ENCODE assay signal across 8 cellular contexts in genomic region chr10:89352039-89352597, GRCh38. TPM values are rescaled to one million over a fixed set of nuclear protein-coding genes. Genes with fewer than 3 reads are reported as not detected.
DNase-seq lines count a peak whose midpoint lies in the region; ATAC-seq, FAIRE-seq and TF ChIP-seq lines count a peak whose summit lies in the region.

No MANE protein-coding gene starts in this region.

- peak overlapping the region; percentile 79 for H3K4me2 ChIP-seq in A549

- H3K27me3 ChIP-seq in adrenal gland: no peaks in the 10 kb centered on the region
- no peaks in the 10 kb centered on the region for H3K27me3 ChIP-seq in testis

- H3K27ac ChIP-seq in A549 (peak overlapping the region; percentile 75 to 83), adrenal gland (peak overlapping the region; percentile 22 to 81 (median 56)), testis (peak overlapping the region; percentile 14 to 83)

- TF ChIP-seq CTCF in A549 (IDR thresholded peaks at IDR 0.05) (no peak), HFFc6 (IDR thresholded peaks at IDR 0.05) (no peak), adrenal gland (IDR thresholded peaks at IDR 0.05) (no peak), testis (IDR thresholded peaks at IDR 0.05) (no peak)

- H3K4me3 Mint-ChIP-seq in HFFc6: peak overlapping the region; percentile 85
- no peak overlapping the region for H3K4me3 Mint-ChIP-seq in activated naive CD8-positive, alpha-beta T cell treated with anti-CD3 and anti-CD28 coated beads for 36 hours

- CTCF ChIA-PET in A549 (lab: Yijun Ruan, JAX): interaction anchor here (0.6 to 2.4 kb wide), 5 partner anchors 16 to 82 kb away, joined by 3 to 9 read pairs (median 3); no protein-coding TSS in a partner anchor

- H3K9me3 Mint-ChIP-seq in HFFc6: no peaks in the 10 kb centered on the region; the same call in 1 of the 2 replicates
- peaks cover 5% of the 10 kb centered on the region for H3K9me3 Mint-ChIP-seq in activated naive CD8-positive, alpha-beta T cell treated with anti-CD3 and anti-CD28 coated beads for 36 hours

- no peaks in the 10 kb centered on the region for H3K36me3 ChIP-seq in adrenal gland (replicated peaks in 1 of 2)
- no peaks in the 10 kb centered on the region for H3K36me3 ChIP-seq in testis (ENCODE audit: low read depth, missing control alignments)

- 1% methylated on average over 6 of the region's 6 CpGs for WGBS in A549 (ENCODE audit: missing lambda C conversion rate)
- WGBS in adrenal gland, 4 donors: 35 to 48% (median 42%) methylated on average over 6 of the region's 6 CpGs
- 56 to 60% methylated on average over 6 of the region's 6 CpGs for WGBS in testis, 2 donors

- peaks cover 81% of the 10 kb centered on the region for H3K4me1 Mint-ChIP-seq in HFFc6 (ENCODE audit: low read depth)
- peaks cover 27% of the 10 kb centered on the region for H3K4me1 Mint-ChIP-seq in activated naive CD8-positive, alpha-beta T cell treated with anti-CD3 and anti-CD28 coated beads for 36 hours

- peaks cover 41% of the 10 kb centered on the region for H3K4me1 ChIP-seq in A549
- peaks cover 10 to 44% of the 10 kb centered on the region in 2 donors for H3K4me1 ChIP-seq in adrenal gland (replicated peaks in 1 of 2)
- H3K4me1 ChIP-seq in testis: peaks cover 16% of the 10 kb centered on the region

- TF ChIP-seq EP300 in A549 (IDR thresholded peaks at IDR 0.05): no peak

- H3K9me3 ChIP-seq in A549 (0 out of 3 replicates have a peak, but pooled peaks cover 3% of the 10 kb centered on the region), adrenal gland (replicated peaks in 1 of 3) (no peaks in the 10 kb centered on the region), testis (no peaks in the 10 kb centered on the region)

- H3K36me3 Mint-ChIP-seq in HFFc6 (ENCODE audit: low read depth): peaks cover 9% of the 10 kb centered on the region
- H3K36me3 Mint-ChIP-seq in activated naive CD8-positive, alpha-beta T cell treated with anti-CD3 and anti-CD28 coated beads for 36 hours: peaks cover 7% of the 10 kb centered on the region

- peak; percentile 83 to 88 for ATAC-seq in A549

- no peak for TF ChIP-seq RAD21 in A549 (conservative IDR thresholded peaks at IDR 0.05 in 1 of 2, IDR thresholded peaks at IDR 0.05 in 1 of 2)

- intact Hi-C loops in adrenal gland (cut with DNase I): no loop called here
- intact Hi-C loops in testis (cut with DNase I; ENCODE audit: low total_unique reads): no loop called here

- POLR2A ChIA-PET in A549 (lab: Yijun Ruan, JAX): interaction anchor here (0.7 to 1.3 kb wide), 4 partner anchors 10 to 81 kb away, joined by 3 to 8 read pairs (median 4); partner anchors contain the start of gene IFIT3

- FAIRE-seq in A549 (lab: Jason Lieb, UNC): no peak

- H3K4me3 ChIP-seq in A549 (peak overlapping the region; percentile 9; the same call in 1 of the 3 replicates), adrenal gland (no peak overlapping the region), testis (no peak overlapping the region)

- H3K27ac Mint-ChIP-seq in HFFc6: peak overlapping the region; percentile 99
- H3K27ac Mint-ChIP-seq in activated naive CD8-positive, alpha-beta T cell treated with anti-CD3 and anti-CD28 coated beads for 36 hours: no peak overlapping the region

- DNase-seq in A549 (ENCODE audit: low read depth in 1 of 2, low spot score in 1 of 2) (peak; percentile 62 to 80), HFFc6 (peak; percentile 99), adrenal gland (peak in 6 of 7 donors; percentile 55 to 90 (median 76)), islet precursor cell (peak; percentile 60), testis (no peak), NCI-H2227 treated with DMSO at 0.1 percent for 48 hours (lab: John Stamatoyannopoulos, UW) (no peak), GOT3 (lab: John Stamatoyannopoulos, UW) (no peak)
- DNase-seq in activated naive CD8-positive, alpha-beta T cell treated with anti-CD3 and anti-CD28 coated beads for 36 hours: no peak

- no peak for TF ChIP-seq POLR2A in A549 (IDR thresholded peaks at IDR 0.05; ENCODE audit: low read length)
- no peak for TF ChIP-seq POLR2A in adrenal gland (IDR thresholded peaks at IDR 0.05)
- TF ChIP-seq POLR2A in testis (IDR thresholded peaks at IDR 0.05): no peak

- no peaks in the 10 kb centered on the region; the same call in 1 of the 2 replicates for H3K27me3 Mint-ChIP-seq in HFFc6 (ENCODE audit: insufficient read depth)
- peaks cover 17% of the 10 kb centered on the region for H3K27me3 Mint-ChIP-seq in activated naive CD8-positive, alpha-beta T cell treated with anti-CD3 and anti-CD28 coated beads for 36 hours

TF ChIP-seq in A549, 52 proteins besides CTCF, POLR2A, EP300 and RAD21 (continues in another document):
- TF ChIP-seq, protein P1, sequence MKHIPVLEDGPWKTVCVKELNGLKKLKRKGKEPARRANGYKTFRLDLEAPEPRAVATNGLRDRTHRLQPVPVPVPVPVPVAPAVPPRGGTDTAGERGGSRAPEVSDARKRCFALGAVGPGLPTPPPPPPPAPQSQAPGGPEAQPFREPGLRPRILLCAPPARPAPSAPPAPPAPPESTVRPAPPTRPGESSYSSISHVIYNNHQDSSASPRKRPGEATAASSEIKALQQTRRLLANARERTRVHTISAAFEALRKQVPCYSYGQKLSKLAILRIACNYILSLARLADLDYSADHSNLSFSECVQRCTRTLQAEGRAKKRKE (CRISPR knock-in tag; IDR thresholded peaks at IDR 0.05; ENCODE audit: low read depth): peak; percentile 67; the same call in 1 of the 2 replicates
- TF ChIP-seq HOXB5 (CRISPR knock-in tag; IDR thresholded peaks at IDR 0.05): no peak
- TF ChIP-seq, protein P2, sequence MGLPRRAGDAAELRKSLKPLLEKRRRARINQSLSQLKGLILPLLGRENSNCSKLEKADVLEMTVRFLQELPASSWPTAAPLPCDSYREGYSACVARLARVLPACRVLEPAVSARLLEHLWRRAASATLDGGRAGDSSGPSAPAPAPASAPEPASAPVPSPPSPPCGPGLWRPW (IDR thresholded peaks at IDR 0.05): no peak

RNA-seq across cellular contexts. Expression of gene IFIT3, which starts 24.3 kb away (rescaled TPM):
- polyA plus RNA-seq in A549 (2011; rRNA removed) (1.5 and 1.6 TPM in 2 replicates), A549 (2017; fragmentation: RNase III; extraction: RNeasy Plus Mini Kit Qiagen cat#74134 plus additional on column Dnase treatment) (2.1 to 2.4 TPM (median 2.2 TPM) in 3 replicates), adrenal gland (10 to 100 TPM in 2 of 3 donors, 1 to 10 TPM in 1; 8.1 to 88.6 (median 14.9) TPM), testis (ENCODE audit: insufficient read depth, low read depth, low replicate concordance) (10.6 TPM)
- 0.33 and 0.36 TPM in 2 replicates for polyA plus RNA-seq in A549 (2012; cell fraction: cytosol; rRNA removed)
- polyA plus RNA-seq in A549 (2012; cell fraction: nucleus; rRNA removed): 0.16 and 0.18 TPM in 2 replicates
- 0.10 and 0.41 TPM in 2 replicates for polyA minus RNA-seq in A549 (2011; rRNA and poly(A)+ RNA removed)
- total RNA-seq in HFFc6 (2021; fragmentation: NEBNext Ultra II Directional; extraction: Animal tissue kit (Norgen Biotek cat#: 25700)): 10 to 100 TPM; 11.5 to 18.6 (median 18.0) TPM
- total RNA-seq in adrenal gland (10 to 100 TPM; 19.0 to 34.5 (median 27.5) TPM), testis (1 to 10 TPM; 5.4 to 6.9 TPM)
- total RNA-seq in activated naive CD8-positive, alpha-beta T cell treated with anti-CD3 and anti-CD28 coated beads for 36 hours: 10 to 100 TPM; 28.6 to 28.7 TPM

RNA-seq across cellular contexts. Expression of gene IFIT1B, which starts 25.7 kb away (rescaled TPM):
- polyA plus RNA-seq in A549 (2011; rRNA removed): not detected in 2 replicates
- polyA plus RNA-seq in A549 (2012; cell fraction: cytosol; rRNA removed): not detected in 2 replicates
- not detected in 2 replicates for polyA plus RNA-seq in A549 (2012; cell fraction: nucleus; rRNA removed)
- polyA plus RNA-seq in A549 (2017; fragmentation: RNase III; extraction: RNeasy Plus Mini Kit Qiagen cat#74134 plus additional on column Dnase treatment): not detected in 3 replicates
- not detected in 2 replicates for polyA minus RNA-seq in A549 (2011; rRNA and poly(A)+ RNA removed)
- total RNA-seq in HFFc6 (2021; fragmentation: NEBNext Ultra II Directional; extraction: Animal tissue kit (Norgen Biotek cat#: 25700)): not detected
- under 1 TPM in 2 of 8 donors, not detected in 6; 0.16 to 0.30 TPM for total RNA-seq in adrenal gland
- polyA plus RNA-seq in adrenal gland: under 1 TPM in 1 of 3 donors, not detected in 2; 0.07 TPM
- total RNA-seq in testis: not detected
- polyA plus RNA-seq in testis (ENCODE audit: insufficient read depth, low read depth, low replicate concordance): not detected
- total RNA-seq in activated naive CD8-positive, alpha-beta T cell treated with anti-CD3 and anti-CD28 coated beads for 36 hours: not detected

RNA-seq across cellular contexts. Expression of gene IFIT1, which starts 40.3 kb away (rescaled TPM):
- polyA plus RNA-seq in A549 (2011; rRNA removed) (2.0 and 2.5 TPM in 2 replicates), A549 (2017; fragmentation: RNase III; extraction: RNeasy Plus Mini Kit Qiagen cat#74134 plus additional on column Dnase treatment) (2.1 to 3.7 TPM (median 2.8 TPM) in 3 replicates), adrenal gland (100 to 1,000 TPM in 1 of 3 donors, 10 to 100 TPM in 2; 24.8 to 168 (median 32.8) TPM), testis (ENCODE audit: insufficient read depth, low read depth, low replicate concordance) (14.8 TPM)
- polyA plus RNA-seq in A549 (2012; cell fraction: cytosol; rRNA removed): 0.40 and 0.52 TPM in 2 replicates
- polyA plus RNA-seq in A549 (2012; cell fraction: nucleus; rRNA removed): 0.14 and 0.24 TPM in 2 replicates
- 0.17 and 0.29 TPM in 2 replicates for polyA minus RNA-seq in A549 (2011; rRNA and poly(A)+ RNA removed)
- 10 to 100 TPM; 35.7 to 52.5 (median 49.1) TPM for total RNA-seq in HFFc6 (2021; fragmentation: NEBNext Ultra II Directional; extraction: Animal tissue kit (Norgen Biotek cat#: 25700))
- total RNA-seq in adrenal gland (10 to 100 TPM; 20.9 to 76.3 (median 62.0) TPM), testis (10 to 100 TPM; 13.1 to 15.3 TPM)
- total RNA-seq in activated naive CD8-positive, alpha-beta T cell treated with anti-CD3 and anti-CD28 coated beads for 36 hours: 1 to 10 TPM; 7.2 to 9.1 TPM

RNA-seq across cellular contexts. Expression of gene IFIT2, which starts 50.3 kb away (rescaled TPM):
- polyA plus RNA-seq in A549 (2011; rRNA removed) (0.81 and 1.1 TPM in 2 replicates), A549 (2017; fragmentation: RNase III; extraction: RNeasy Plus Mini Kit Qiagen cat#74134 plus additional on column Dnase treatment) (0.75 to 0.94 TPM (median 0.77 TPM) in 3 replicates), adrenal gland (10 to 100 TPM in 1 of 3 donors, 1 to 10 TPM in 2; 4.0 to 30.0 (median 6.0) TPM), testis (ENCODE audit: insufficient read depth, low read depth, low replicate concordance) (4.3 TPM)
- 0.12 and 0.13 TPM in 2 replicates for polyA plus RNA-seq in A549 (2012; cell fraction: cytosol; rRNA removed)
- 0.04 and 0.06 TPM in 2 replicates for polyA plus RNA-seq in A549 (2012; cell fraction: nucleus; rRNA removed)
- 0.29 and 0.50 TPM in 2 replicates for polyA minus RNA-seq in A549 (2011; rRNA and poly(A)+ RNA removed)
- total RNA-seq in HFFc6 (2021; fragmentation: NEBNext Ultra II Directional; extraction: Animal tissue kit (Norgen Biotek cat#: 25700)): 10 to 100 TPM in 5 of 6 experiments, 1 to 10 TPM in 1; 8.7 to 14.1 (median 13.0) TPM
- total RNA-seq in adrenal gland (10 to 100 TPM in 6 of 8 donors, 1 to 10 TPM in 2; 5.5 to 18.6 (median 13.3) TPM), testis (1 to 10 TPM; 1.3 to 1.6 TPM)
- 10 to 100 TPM; 37.0 to 37.3 TPM for total RNA-seq in activated naive CD8-positive, alpha-beta T cell treated with anti-CD3 and anti-CD28 coated beads for 36 hours

Comparison
In these comparisons a context has a peak if more than half of its experiments do, and no peak if none do; other contexts are left out.
1. DNase-seq: peak in A549 (2 of 2), HFFc6 (single experiment), adrenal gland (6 of 7) and islet precursor cell (single experiment); none in testis (single experiment), NCI-H2227 treated with DMSO at 0.1 percent for 48 hours (single experiment), GOT3 (single experiment) and activated naive CD8-positive, alpha-beta T cell treated with anti-CD3 and anti-CD28 coated beads for 36 hours (single experiment).
2. Peak in every context shown above with its lines, with median percentiles within 50 percentile points of each other: H3K27ac ChIP-seq.